ENCODE assay signal across 1 cellular context in genomic region chr17:19376799-19377198, GRCh38.
TF ChIP-seq lines count a peak whose summit lies in the region.

No MANE protein-coding gene starts in this region.

TF ChIP-seq in K562, 482 proteins besides CTCF, POLR2A, EP300 and RAD21:
- no peak for TF ChIP-seq TFAP4 (CRISPR knock-in tag; IDR thresholded peaks at IDR 0.05; ENCODE audit: borderline replicate concordance)
- TF ChIP-seq SFPQ (IDR thresholded peaks at IDR 0.05; ENCODE audit: low read depth, low read length), result no peak
- peak; percentile 16 for TF ChIP-seq CHD1 (IDR thresholded peaks at IDR 0.05; ENCODE audit: low read length)
- TF ChIP-seq PKNOX1 (IDR thresholded peaks at IDR 0.05), result peak; percentile 78
- 0 out of 2 replicates have a peak, but pooled peaks have one; percentile 19 for TF ChIP-seq CREB3 (tag; conservative IDR thresholded peaks at IDR 0.05; ENCODE audit: low read depth)
TF ChIP-seq in K562: peak in this region for 3.
